ENCODE assay signal across 17 cellular contexts in the genomic region with DNA sequence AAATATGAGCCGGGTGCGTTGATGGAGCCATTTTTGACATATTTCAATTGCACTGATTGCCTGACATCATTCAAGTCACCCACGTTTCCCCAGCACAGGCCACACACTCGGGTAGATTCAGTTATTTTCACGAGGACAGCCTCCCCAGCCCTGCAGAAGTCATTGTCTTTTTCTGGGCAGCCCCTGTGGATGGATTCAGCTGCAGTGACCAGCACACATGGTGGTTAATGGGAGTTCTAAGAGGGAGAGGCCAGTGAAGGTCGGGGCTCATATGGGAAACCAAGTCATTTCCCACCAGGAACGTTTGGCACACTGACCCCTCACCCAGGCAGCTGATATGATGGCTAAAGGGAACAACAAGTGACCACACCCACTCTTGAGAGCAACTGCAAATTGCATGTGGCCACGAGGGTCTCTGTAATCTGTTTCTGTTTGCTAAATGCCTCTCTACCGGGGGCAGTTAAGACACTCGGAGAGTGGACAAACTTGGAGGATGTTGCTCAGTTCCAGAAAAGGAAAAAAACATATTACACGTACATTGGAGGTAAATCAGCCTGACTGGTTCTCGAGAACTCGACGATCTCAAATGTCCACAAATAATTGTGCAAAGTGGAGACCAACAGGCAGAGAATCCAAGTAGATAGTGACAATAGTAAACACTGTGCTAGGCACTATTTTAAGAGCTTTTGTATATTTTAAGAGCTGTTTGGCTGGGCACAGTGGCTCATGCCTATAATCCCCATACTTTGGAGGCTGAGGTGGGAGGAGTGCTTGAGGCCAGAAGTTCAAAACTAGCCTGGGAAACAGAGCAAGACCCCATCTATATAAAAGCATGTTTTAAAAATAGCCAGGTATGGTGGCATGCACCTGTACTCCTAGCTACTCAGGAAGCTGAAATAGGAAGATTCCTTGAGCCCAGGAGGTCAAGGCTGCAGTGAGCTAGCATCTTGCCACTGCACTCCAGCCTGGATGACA.
DNase-seq lines count a peak whose midpoint lies in the region; ATAC-seq, FAIRE-seq and TF ChIP-seq lines count a peak whose summit lies in the region.
"Had no signal": no experiment of that assay in that cellular context is flagged by ENCODE, and none has a peak within 500 bp of the region (broad histone marks: within the 10 kb centered on the region; RNA-seq: fewer than 3 reads in every experiment).

No MANE protein-coding gene starts in this region.

- CTCF ChIA-PET in HEK293 (lab: Yijun Ruan, JAX) = interaction anchor here (1.2 kb wide), 1 partner anchor 55 kb away, joined by 4 read pairs; no protein-coding TSS in a partner anchor

- H3K4me3 ChIP-seq in HEK293 (ENCODE audit: low read depth, low read length) (no peak overlapping the region), bronchial epithelial cell (ENCODE audit: low read depth, low read length) (no peak overlapping the region), neural progenitor cell (no peak overlapping the region), thyroid gland (replicated peaks in 1 of 3) (no peak overlapping the region)

- no peak overlapping the region for H3K27ac ChIP-seq in HEK293 (ENCODE audit: extremely low read depth, low read depth, low read length)
- H3K27ac ChIP-seq in neural progenitor cell = no peak overlapping the region
- H3K27ac ChIP-seq in thyroid gland = no peak overlapping the region
- H3K27ac ChIP-seq: foreskin keratinocyte, VCaP had no signal

- H3K36me3 ChIP-seq in HEK293 (ENCODE audit: control insufficient read depth in 2 of 2, insufficient read depth in 1 of 2, low read length in 2 of 2) (no peaks in the 10 kb centered on the region), bronchial epithelial cell (ENCODE audit: control insufficient read depth, insufficient read depth, low read length) (no peaks in the 10 kb centered on the region), neural progenitor cell (no peaks in the 10 kb centered on the region), thyroid gland (no peaks in the 10 kb centered on the region)

- peaks cover 4% of the 10 kb centered on the region for H3K4me1 Mint-ChIP-seq in neural progenitor cell

- FAIRE-seq in bronchial epithelial cell (lab: Jason Lieb, UNC) = peak; percentile 32

- no peak for TF ChIP-seq POLR2A in thyroid gland (IDR thresholded peaks at IDR 0.05)

- intact Hi-C loops in thyroid gland (cut with DNase I) = no loop called here

- H3K4me2 ChIP-seq in neural progenitor cell = no peak overlapping the region

- 67 to 70% methylated on average over 14 of the region's 14 CpGs for WGBS in thyroid gland, 2 donors

- H3K27ac Mint-ChIP-seq in neural progenitor cell = no peak overlapping the region
- H3K27ac Mint-ChIP-seq: naive thymus-derived CD4-positive, alpha-beta T cell had no signal

- no peaks in the 10 kb centered on the region for H3F3A ChIP-seq in neural progenitor cell (ENCODE audit: low read depth)

- H3K9me3 Mint-ChIP-seq in neural progenitor cell = peaks cover 3% of the 10 kb centered on the region

- peaks cover 5% of the 10 kb centered on the region for H3K27me3 Mint-ChIP-seq in neural progenitor cell (ENCODE audit: insufficient read depth, low read depth)
- H3K27me3 Mint-ChIP-seq: naive thymus-derived CD4-positive, alpha-beta T cell had no signal

- POLR2A ChIA-PET in HEK293 (lab: Yijun Ruan, JAX) = interaction anchor here (0.9 kb wide), 1 partner anchor 166 kb away, joined by 3 read pairs; no protein-coding TSS in a partner anchor

- no peak overlapping the region for H3K9ac ChIP-seq in neural progenitor cell

- no peak for ATAC-seq in GM18517 (IDR thresholded peaks at IDR 0.05; ENCODE audit: unreplicated experiment)
- ATAC-seq: foreskin keratinocyte had no signal

- H3K4me3 Mint-ChIP-seq in neural progenitor cell = no peak overlapping the region
- H3K4me3 Mint-ChIP-seq: naive thymus-derived CD4-positive, alpha-beta T cell had no signal

- no peak overlapping the region for H2AFZ ChIP-seq in neural progenitor cell (replicated peaks)

- H3K4me1 ChIP-seq in HEK293 (ENCODE audit: control insufficient read depth, insufficient read depth, low read length) = peaks cover under 1% of the 10 kb centered on the region; the same call in 1 of the 2 replicates
- H3K4me1 ChIP-seq in neural progenitor cell = peaks cover 4% of the 10 kb centered on the region
- H3K4me1 ChIP-seq in thyroid gland = peaks cover 0 to 7% of the 10 kb centered on the region in 2 donors

- no peaks in the 10 kb centered on the region for H3K36me3 Mint-ChIP-seq in neural progenitor cell

- DNase-seq in NCI-H1417 (lab: John Stamatoyannopoulos, UW) (peak in 2 of 3 experiments; percentile 8 to 40), NCI-H1417 treated with DMSO at 0.1 percent for 48 hours (lab: John Stamatoyannopoulos, UW) (no peak), bronchial epithelial cell (ENCODE audit: low read depth) (no peak), neural progenitor cell (ENCODE audit: low spot score) (peak; percentile 10), thyroid gland (no peak), iPS-NIHi11 (ENCODE audit: low spot score) (no peak)
- DNase-seq: activated gamma-delta T cell treated with Interleukin-2 at 50 U/mL for 16 hours; cerebellar nuclear complex; foreskin keratinocyte; NCI-H2081 treated with DMSO at 0.1 percent for 48 hours; NCI-H69; stimulated activated CD4-positive, alpha-beta T cell treated with anti-CD3 and anti-CD28 coated beads, Interleukin-15, amount 100 ng/mL, for 24 hours; stimulated activated naive CD4-positive, alpha-beta T cell treated with Interleukin-2 at 50 U/mL for 16 hours had no signal

- H3K27me3 ChIP-seq in bronchial epithelial cell (ENCODE audit: control insufficient read depth, insufficient read depth, low read length) (peaks cover 8% of the 10 kb centered on the region), neural progenitor cell (peaks cover 37% of the 10 kb centered on the region), thyroid gland (no peaks in the 10 kb centered on the region)

- no peaks in the 10 kb centered on the region for H4K20me1 ChIP-seq in neural progenitor cell (ENCODE audit: low read depth)

- no peak for TF ChIP-seq CTCF in HEK293 (tag by site-specific recombination; IDR thresholded peaks at IDR 0.05)
- TF ChIP-seq CTCF in bronchial epithelial cell (IDR thresholded peaks at IDR 0.05; ENCODE audit: insufficient read depth, low read length, severe bottlenecking) = no peak
- no peak for TF ChIP-seq CTCF in neural progenitor cell (IDR thresholded peaks at IDR 0.05)
- TF ChIP-seq CTCF in thyroid gland (IDR thresholded peaks at IDR 0.05) = no peak

- H3K9me3 ChIP-seq in HEK293 (ENCODE audit: control insufficient read depth, insufficient read depth, low read depth, low read length) (no peaks in the 10 kb centered on the region), neural progenitor cell (ENCODE audit: low read depth) (no peaks in the 10 kb centered on the region), thyroid gland (no peaks in the 10 kb centered on the region)

- no peaks in the 10 kb centered on the region for H3K79me2 ChIP-seq in neural progenitor cell (ENCODE audit: low read depth)

TF ChIP-seq in HEK293, 187 proteins besides CTCF, POLR2A, EP300 and RAD21 (continues in another document):
- TF ChIP-seq BCL11A (tag by site-specific recombination; IDR thresholded peaks at IDR 0.05; ENCODE audit: low read depth) = no peak
- TF ChIP-seq, protein P1, sequence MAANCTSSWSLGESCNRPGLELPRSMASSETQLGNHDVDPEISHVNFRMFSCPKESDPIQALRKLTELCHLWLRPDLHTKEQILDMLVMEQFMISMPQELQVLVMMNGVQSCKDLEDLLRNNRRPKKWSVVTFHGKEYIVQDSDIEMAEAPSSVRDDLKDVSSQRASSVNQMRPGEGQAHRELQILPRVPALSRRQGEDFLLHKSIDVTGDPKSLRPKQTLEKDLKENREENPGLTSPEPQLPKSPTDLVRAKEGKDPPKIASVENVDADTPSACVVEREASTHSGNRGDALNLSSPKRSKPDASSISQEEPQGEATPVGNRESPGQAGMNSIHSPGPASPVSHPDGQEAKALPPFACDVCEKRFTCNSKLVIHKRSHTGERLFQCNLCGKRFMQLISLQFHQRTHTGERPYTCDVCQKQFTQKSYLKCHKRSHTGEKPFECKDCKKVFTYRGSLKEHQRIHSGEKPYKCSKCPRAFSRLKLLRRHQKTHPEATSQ (tag by site-specific recombination; IDR thresholded peaks at IDR 0.05) = no peak
- TF ChIP-seq, protein P2, sequence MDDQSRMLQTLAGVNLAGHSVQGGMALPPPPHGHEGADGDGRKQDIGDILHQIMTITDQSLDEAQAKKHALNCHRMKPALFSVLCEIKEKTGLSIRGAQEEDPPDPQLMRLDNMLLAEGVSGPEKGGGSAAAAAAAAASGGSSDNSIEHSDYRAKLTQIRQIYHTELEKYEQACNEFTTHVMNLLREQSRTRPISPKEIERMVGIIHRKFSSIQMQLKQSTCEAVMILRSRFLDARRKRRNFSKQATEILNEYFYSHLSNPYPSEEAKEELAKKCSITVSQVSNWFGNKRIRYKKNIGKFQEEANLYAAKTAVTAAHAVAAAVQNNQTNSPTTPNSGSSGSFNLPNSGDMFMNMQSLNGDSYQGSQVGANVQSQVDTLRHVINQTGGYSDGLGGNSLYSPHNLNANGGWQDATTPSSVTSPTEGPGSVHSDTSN (CRISPR knock-in tag; IDR thresholded peaks at IDR 0.05) = 0 out of 2 replicates have a peak, but pooled peaks have one; percentile 13
- TF ChIP-seq, protein P3, sequence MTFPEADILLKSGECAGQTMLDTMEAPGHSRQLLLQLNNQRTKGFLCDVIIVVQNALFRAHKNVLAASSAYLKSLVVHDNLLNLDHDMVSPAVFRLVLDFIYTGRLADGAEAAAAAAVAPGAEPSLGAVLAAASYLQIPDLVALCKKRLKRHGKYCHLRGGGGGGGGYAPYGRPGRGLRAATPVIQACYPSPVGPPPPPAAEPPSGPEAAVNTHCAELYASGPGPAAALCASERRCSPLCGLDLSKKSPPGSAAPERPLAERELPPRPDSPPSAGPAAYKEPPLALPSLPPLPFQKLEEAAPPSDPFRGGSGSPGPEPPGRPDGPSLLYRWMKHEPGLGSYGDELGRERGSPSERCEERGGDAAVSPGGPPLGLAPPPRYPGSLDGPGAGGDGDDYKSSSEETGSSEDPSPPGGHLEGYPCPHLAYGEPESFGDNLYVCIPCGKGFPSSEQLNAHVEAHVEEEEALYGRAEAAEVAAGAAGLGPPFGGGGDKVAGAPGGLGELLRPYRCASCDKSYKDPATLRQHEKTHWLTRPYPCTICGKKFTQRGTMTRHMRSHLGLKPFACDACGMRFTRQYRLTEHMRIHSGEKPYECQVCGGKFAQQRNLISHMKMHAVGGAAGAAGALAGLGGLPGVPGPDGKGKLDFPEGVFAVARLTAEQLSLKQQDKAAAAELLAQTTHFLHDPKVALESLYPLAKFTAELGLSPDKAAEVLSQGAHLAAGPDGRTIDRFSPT (tag by site-specific recombination; IDR thresholded peaks at IDR 0.05) = no peak
- TF ChIP-seq ZXDB (tag by site-specific recombination; IDR thresholded peaks at IDR 0.05) = no peak
- peak; percentile 71; the same call in 1 of the 2 replicates for TF ChIP-seq TRIM28 (IDR thresholded peaks at IDR 0.05; ENCODE audit: borderline replicate concordance, low read length)
- TF ChIP-seq GLIS2 (tag by site-specific recombination; IDR thresholded peaks at IDR 0.05) = no peak
- TF ChIP-seq ZNF350 (tag by site-specific recombination; IDR thresholded peaks at IDR 0.05) = peak; percentile 8; the same call in 1 of the 2 replicates
- TF ChIP-seq ZBTB8A (tag by site-specific recombination; IDR thresholded peaks at IDR 0.05) = no peak
- TF ChIP-seq ZNF510 (tag by site-specific recombination; IDR thresholded peaks at IDR 0.05; ENCODE audit: insufficient replicate concordance) = no peak

Comparison
In these comparisons a context has a peak if more than half of its experiments do, and no peak if none do; other contexts are left out.
1. DNase-seq: peak in NCI-H1417 (2 of 3) and neural progenitor cell (single experiment); none in NCI-H1417 treated with DMSO at 0.1 percent for 48 hours (single experiment), bronchial epithelial cell (single experiment), thyroid gland (0 of 2) and iPS-NIHi11 (single experiment).